22 cellular contexts compared by ENCODE assay signal in the genomic region with DNA sequence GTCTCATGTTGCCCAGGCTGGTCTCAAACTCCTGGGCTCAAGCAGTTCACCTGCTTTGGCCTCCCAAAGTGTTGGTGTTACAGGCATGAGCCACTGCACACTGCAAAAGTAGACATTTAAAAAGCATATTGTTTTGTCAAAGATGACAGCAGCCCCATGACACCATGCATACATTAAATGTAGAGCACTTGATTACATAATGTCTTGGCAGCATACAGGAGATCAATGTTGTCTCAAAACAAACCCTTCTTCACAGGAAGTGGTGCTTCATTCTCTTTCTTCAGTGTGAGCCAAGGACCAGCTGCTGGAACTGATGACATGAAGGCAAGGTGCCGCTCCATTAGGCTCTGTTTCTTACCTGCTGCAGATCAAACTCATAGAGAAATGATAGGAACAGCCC.
"Had no signal": no experiment of that assay in that cellular context is flagged by ENCODE, and none has a peak within 500 bp of the region (broad histone marks: within the 10 kb centered on the region; RNA-seq: fewer than 3 reads in every experiment).

No MANE protein-coding gene starts in this region.

- H3K27me3 Mint-ChIP-seq: stimulated activated naive CD8-positive, alpha-beta T cell treated with anti-CD3 and anti-CD28 coated beads, Interleukin-15, Interleukin-2, amounts not matched to agents 100 ng/mL and 50 ng/mL, for 24 hours had no signal

- H3K4me3 ChIP-seq: coronary artery, heart left ventricle, tibial artery had no signal

- H3K27me3 ChIP-seq: heart left ventricle, tibial artery had no signal

- H3K27ac ChIP-seq: coronary artery, epithelial cell of prostate, heart left ventricle, parathyroid adenoma, tibial artery had no signal

- H3K36me3 ChIP-seq: heart left ventricle, tibial artery had no signal

- ATAC-seq: activated naive CD8-positive, alpha-beta T cell treated with anti-CD3 and anti-CD28 coated beads, Interleukin-2, amount 50 U/mL, for 24 hours; activated T-cell treated with anti-CD3 and anti-CD28 coated beads, Interleukin-2, amount 50 U/mL, for 4 hours; heart left ventricle; left cardiac atrium; right cardiac atrium had no signal

- H3K4me3 Mint-ChIP-seq: activated naive CD8-positive, alpha-beta T cell treated with anti-CD3 and anti-CD28 coated beads, Interleukin-2, amount 50 U/mL, for 24 hours; activated T-cell treated with anti-CD3 and anti-CD28 coated beads, Interleukin-2, amount 50 U/mL, for 4 hours; endodermal cell; nephron progenitor cell; stimulated activated naive CD8-positive, alpha-beta T cell treated with anti-CD3 and anti-CD28 coated beads, Interleukin-15, Interleukin-2, amounts not matched to agents 100 ng/mL and 50 ng/mL, for 24 hours had no signal

- H3K4me1 ChIP-seq: parathyroid adenoma had no signal

- H3K9ac ChIP-seq: parathyroid adenoma had no signal

- H3K9me3 Mint-ChIP-seq: activated T-cell treated with anti-CD3 and anti-CD28 coated beads, Interleukin-2, amount 50 U/mL, for 4 hours; activated T-helper 2 cell treated with anti-CD3 and anti-CD28 coated beads, Interferon-gamma antibody, Interleukin-2, Interleukin-4, amounts not matched to agents 10 μg/mL and 5 μg/mL and 100 μg/mL, durations not matched to agents 14 hours and 24 hours and 36 hours had no signal

- DNase-seq: activated CD4-positive, alpha-beta T cell treated with anti-CD3 and anti-CD28 coated beads for 1 hour; activated CD8-positive, alpha-beta memory T cell treated with anti-CD3 and anti-CD28 coated beads, Interleukin-2, amount 50 U/mL, for 48 hours; activated naive CD4-positive, alpha-beta T cell; activated naive CD8-positive, alpha-beta T cell treated with anti-CD3 and anti-CD28 coated beads, Interleukin-2, amount 50 U/mL, for 24 hours; activated T-cell treated with anti-CD3 and anti-CD28 coated beads, Interleukin-2, amount 50 U/mL, for 4 hours; cerebellar nuclear complex; endodermal cell; heart left ventricle; islet precursor cell; left cardiac atrium; midbrain; nephron progenitor cell; nucleus accumbens; right cardiac atrium; stimulated activated CD4-positive, alpha-beta T cell treated with anti-CD3 and anti-CD28 coated beads, Interleukin-4, amount 100 ng/mL, for 24 hours; substantia nigra; tibial artery had no signal

- H3K27ac Mint-ChIP-seq: activated naive CD8-positive, alpha-beta T cell treated with anti-CD3 and anti-CD28 coated beads, Interleukin-2, amount 50 U/mL, for 24 hours; activated T-helper 2 cell treated with anti-CD3 and anti-CD28 coated beads, Interferon-gamma antibody, Interleukin-2, Interleukin-4, amounts not matched to agents 10 μg/mL and 5 μg/mL and 100 μg/mL, durations not matched to agents 14 hours and 24 hours and 36 hours; endodermal cell; stimulated activated naive CD8-positive, alpha-beta T cell treated with anti-CD3 and anti-CD28 coated beads, Interleukin-15, Interleukin-2, amounts not matched to agents 100 ng/mL and 50 ng/mL, for 24 hours had no signal
